In genomic region chr19:18414504-18415176, GRCh38 we compare ENCODE assay signal across 9 cellular contexts. TPM values are rescaled to one million over a fixed set of nuclear protein-coding genes. Genes with fewer than 3 reads are reported as not detected.
DNase-seq lines count a peak whose midpoint lies in the region; ATAC-seq lines count a peak whose summit lies in the region.
"Had no signal": no experiment of that assay in that cellular context is flagged by ENCODE, and none has a peak within 500 bp of the region (broad histone marks: within the 10 kb centered on the region; RNA-seq: fewer than 3 reads in every experiment).

No MANE protein-coding gene starts in this region.

- no peaks in the 10 kb centered on the region for H3K36me3 Mint-ChIP-seq in activated CD4-positive, alpha-beta T cell treated with anti-CD3 and anti-CD28 coated beads, Interleukin-2, amount 10 ng/mL, durations not matched to agents 24 days and 14 days (ENCODE audit: low read depth)
- H3K36me3 Mint-ChIP-seq in immature natural killer cell: no peaks in the 10 kb centered on the region
- H3K36me3 Mint-ChIP-seq: naive B cell had no signal

- H3K4me3 ChIP-seq in thymus (ENCODE audit: low read length): no peak overlapping the region

- H3K27ac Mint-ChIP-seq in activated CD4-positive, alpha-beta T cell treated with anti-CD3 and anti-CD28 coated beads, Interleukin-2, amount 10 ng/mL, durations not matched to agents 24 days and 14 days: peak overlapping the region; percentile 35
- peak overlapping the region; percentile 70 to 89 (median 87) for H3K27ac Mint-ChIP-seq in immature natural killer cell

- H3K36me3 ChIP-seq in thymus (ENCODE audit: control insufficient read depth, insufficient read depth): no peaks in the 10 kb centered on the region

- ATAC-seq in HG02571 (IDR thresholded peaks at IDR 0.05; ENCODE audit: unreplicated experiment) (no peak), GM19397 (IDR thresholded peaks at IDR 0.05; ENCODE audit: unreplicated experiment) (no peak)

- peaks cover 31% of the 10 kb centered on the region for H3K4me1 ChIP-seq in thymus (ENCODE audit: control insufficient read depth, insufficient read depth, low read length)

- 16% methylated on average over 11 of the region's 11 CpGs for WGBS in thymus

- H3K4me3 Mint-ChIP-seq in activated CD4-positive, alpha-beta T cell treated with anti-CD3 and anti-CD28 coated beads, Interleukin-2, amount 10 ng/mL, durations not matched to agents 24 days and 14 days: no peak overlapping the region
- peak overlapping the region; percentile 27 to 69 (median 55) for H3K4me3 Mint-ChIP-seq in immature natural killer cell

- intact Hi-C loops in activated CD4-positive, alpha-beta T cell treated with anti-CD3 and anti-CD28 coated beads, Interleukin-2, amount 10 ng/mL, durations not matched to agents 24 days and 14 days (cut with micrococcal nuclease): loop anchor here (5.0 kb wide), 3 partner anchors 87 to 212 kb away; partner anchors contain the start of gene RAB3A

- H3K27me3 ChIP-seq in thymus (ENCODE audit: control insufficient read depth, insufficient read depth): peaks cover 22% of the 10 kb centered on the region

- peaks cover 6% of the 10 kb centered on the region for H3K27me3 Mint-ChIP-seq in activated CD4-positive, alpha-beta T cell treated with anti-CD3 and anti-CD28 coated beads, Interleukin-2, amount 10 ng/mL, durations not matched to agents 24 days and 14 days
- H3K27me3 Mint-ChIP-seq in immature natural killer cell (ENCODE audit: low read depth in 3 of 3): peaks cover 23 to 29% (median 24%) of the 10 kb centered on the region in 3 donors

- peak; percentile 80 for DNase-seq in activated CD4-positive, alpha-beta T cell treated with anti-CD3 and anti-CD28 coated beads, Interleukin-2, amount 10 ng/mL, durations not matched to agents 24 days and 14 days
- DNase-seq in activated CD4-positive, alpha-beta T cell treated with anti-CD3 and anti-CD28 coated beads for 1 hour: no peak
- DNase-seq in SW480 (ENCODE audit: low spot score) (peak; percentile 41), immature natural killer cell (peak; percentile 57 to 66 (median 58)), COR-L47 (lab: John Stamatoyannopoulos, UW) (no peak)
- DNase-seq: naive B cell had no signal

- H3K27ac ChIP-seq in thymus (ENCODE audit: low read depth): peak overlapping the region; percentile 31

- H3K4me1 Mint-ChIP-seq in activated CD4-positive, alpha-beta T cell treated with anti-CD3 and anti-CD28 coated beads, Interleukin-2, amount 10 ng/mL, durations not matched to agents 24 days and 14 days: peaks cover 45% of the 10 kb centered on the region
- H3K4me1 Mint-ChIP-seq in immature natural killer cell: peaks cover 53 to 54% of the 10 kb centered on the region in 2 donors

- H3K9me3 ChIP-seq in thymus (ENCODE audit: control insufficient read depth): no peaks in the 10 kb centered on the region

- no peaks in the 10 kb centered on the region for H3K9me3 Mint-ChIP-seq in activated CD4-positive, alpha-beta T cell treated with anti-CD3 and anti-CD28 coated beads, Interleukin-2, amount 10 ng/mL, durations not matched to agents 24 days and 14 days
- H3K9me3 Mint-ChIP-seq in immature natural killer cell: no peaks in the 10 kb centered on the region
- H3K9me3 Mint-ChIP-seq: naive B cell had no signal

RNA-seq across cellular contexts. Expression of gene SSBP4, which starts 4.6 kb away (rescaled TPM):
- total RNA-seq in activated CD4-positive, alpha-beta T cell treated with anti-CD3 and anti-CD28 coated beads, Interleukin-2, amount 10 ng/mL, durations not matched to agents 24 days and 14 days: 154 TPM in 2 replicates
- 100 to 1,000 TPM in 2 of 3 donors, 10 to 100 TPM in 1; 73.5 to 122 (median 107) TPM for polyA plus RNA-seq in immature natural killer cell
- 50.3 TPM for polyA plus RNA-seq in thymus

RNA-seq across cellular contexts. Expression of gene LRRC25, which starts 17.2 kb away (rescaled TPM):
- not detected in 2 replicates for total RNA-seq in activated CD4-positive, alpha-beta T cell treated with anti-CD3 and anti-CD28 coated beads, Interleukin-2, amount 10 ng/mL, durations not matched to agents 24 days and 14 days
- 10 to 100 TPM in 1 of 3 donors, 1 to 10 TPM in 2; 2.7 to 18.1 (median 7.7) TPM for polyA plus RNA-seq in immature natural killer cell
- 6.2 TPM for polyA plus RNA-seq in thymus

RNA-seq across cellular contexts. Expression of gene ISYNA1, which starts 23.3 kb away (rescaled TPM):
- 9.9 and 10.9 TPM in 2 replicates for total RNA-seq in activated CD4-positive, alpha-beta T cell treated with anti-CD3 and anti-CD28 coated beads, Interleukin-2, amount 10 ng/mL, durations not matched to agents 24 days and 14 days
- polyA plus RNA-seq in immature natural killer cell (10 to 100 TPM; 29.7 to 32.2 (median 31.2) TPM), thymus (66.1 TPM)

RNA-seq across cellular contexts. Expression of gene GDF15, which starts 28.7 kb away (rescaled TPM):
- total RNA-seq in activated CD4-positive, alpha-beta T cell treated with anti-CD3 and anti-CD28 coated beads, Interleukin-2, amount 10 ng/mL, durations not matched to agents 24 days and 14 days: 0.26 TPM in 1 of 2 replicates, not detected in the other
- polyA plus RNA-seq in immature natural killer cell (not detected), thymus (2.2 TPM)

Comparison
In these comparisons a context has a peak if more than half of its experiments do, and no peak if none do; other contexts are left out.
1. DNase-seq: peak in activated CD4-positive, alpha-beta T cell treated with anti-CD3 and anti-CD28 coated beads, Interleukin-2, amount 10 ng/mL, durations not matched to agents 24 days and 14 days (single experiment), SW480 (single experiment) and immature natural killer cell (3 of 3); none in activated CD4-positive, alpha-beta T cell treated with anti-CD3 and anti-CD28 coated beads for 1 hour (single experiment) and COR-L47 (single experiment).